18 cellular contexts compared by ENCODE assay signal in genomic region chr5:152542741-152543140, GRCh38.
DNase-seq lines count a peak whose midpoint lies in the region; ATAC-seq and TF ChIP-seq lines count a peak whose summit lies in the region.
"Had no signal": no experiment of that assay in that cellular context is flagged by ENCODE, and none has a peak within 500 bp of the region (broad histone marks: within the 10 kb centered on the region; RNA-seq: fewer than 3 reads in every experiment).

No MANE protein-coding gene starts in this region.

- H4K8ac ChIP-seq in mesenchymal stem cell (ENCODE audit: low read length): no peak overlapping the region

- no peak overlapping the region for H3K4me3 ChIP-seq in endodermal cell (ENCODE audit: low read length)
- no peak overlapping the region for H3K4me3 ChIP-seq in mesenchymal stem cell (ENCODE audit: insufficient read depth in 1 of 2, low read depth in 1 of 2, low read length in 2 of 2)
- no peak overlapping the region for H3K4me3 ChIP-seq in smooth muscle cell
- H3K4me3 ChIP-seq: BLaER1, lower lobe of right lung had no signal

- no peak overlapping the region for H3K4me3 Mint-ChIP-seq in endodermal cell
- H3K4me3 Mint-ChIP-seq in osteocyte (ENCODE audit: unreplicated experiment): no peak overlapping the region
- H3K4me3 Mint-ChIP-seq: activated CD4-positive, alpha-beta T cell treated with anti-CD3 and anti-CD28 coated beads, Interleukin-2, amount 10 ng/mL, durations not matched to agents 24 days and 14 days; stimulated activated memory B cell treated with anti-CD40 and anti-IgM and Interleukin-4, amounts not matched to agents 10 μg/mL and 1 μg/mL and 100 μg/mL, for 72 hours had no signal

- no peak overlapping the region for H3K4me2 ChIP-seq in mesenchymal stem cell (ENCODE audit: low read length, poor library complexity, severe bottlenecking)
- no peak overlapping the region for H3K4me2 ChIP-seq in smooth muscle cell
- H3K4me2 ChIP-seq: BLaER1 had no signal

- 0 to 8% methylated on average over 1 to 3 of the region's 3 CpGs for WGBS in endodermal cell (ENCODE audit: insufficient coverage in 1 of 2, insufficient read length in 1 of 2), 2 experiments
- 0% methylated on average over 1 of the region's 3 CpGs for WGBS in mesenchymal stem cell
- 4% methylated on average over 3 of the region's 3 CpGs for WGBS in smooth muscle cell (ENCODE audit: low lambda C conversion rate)

- DNase-seq in GM03348 (ENCODE audit: low spot score) (peak; percentile 34), OCI-M1 (lab: John Stamatoyannopoulos, UW) (peak; percentile 27), endodermal cell (peak; percentile 88), mesenchymal stem cell (peak; percentile 22), osteocyte (ENCODE audit: extremely low spot score, unreplicated experiment) (no peak), smooth muscle cell (lab: John Stamatoyannopoulos, UW; ENCODE audit: unreplicated experiment) (no peak)
- no peak for DNase-seq in activated effector memory CD4-positive, alpha-beta T cell treated with Interleukin-2 at 50 U/mL for 16 hours
- DNase-seq: activated CD4-positive, alpha-beta T cell treated with anti-CD3 and anti-CD28 coated beads, Interleukin-2, amount 10 ng/mL, durations not matched to agents 24 days and 14 days; cerebellar nuclear complex; GF-D8; lower lobe of right lung; NCI-H1436 treated with DMSO at 0.1 percent for 48 hours; NCI-H774; stimulated activated CD4-positive, alpha-beta T cell treated with anti-CD3 and anti-CD28 coated beads, Interleukin-1b, Interleukin-23, amount 100 ng/mL, for 48 hours had no signal

- peaks cover 10% of the 10 kb centered on the region for H3K27me3 Mint-ChIP-seq in endodermal cell (ENCODE audit: insufficient read depth)
- peaks cover 12% of the 10 kb centered on the region for H3K27me3 Mint-ChIP-seq in osteocyte (ENCODE audit: unreplicated experiment)

- H3K27ac Mint-ChIP-seq in endodermal cell: no peak overlapping the region
- H3K27ac Mint-ChIP-seq in osteocyte (ENCODE audit: unreplicated experiment): no peak overlapping the region
- H3K27ac Mint-ChIP-seq: activated CD4-positive, alpha-beta T cell treated with anti-CD3 and anti-CD28 coated beads, Interleukin-2, amount 10 ng/mL, durations not matched to agents 24 days and 14 days; stimulated activated memory B cell treated with anti-CD40 and anti-IgM and Interleukin-4, amounts not matched to agents 10 μg/mL and 1 μg/mL and 100 μg/mL, for 72 hours had no signal

- H3K79me2 ChIP-seq in smooth muscle cell (ENCODE audit: low read depth): no peaks in the 10 kb centered on the region
- H3K79me2 ChIP-seq: parathyroid adenoma had no signal

- no peak overlapping the region for H3K27ac ChIP-seq in endodermal cell (ENCODE audit: low read depth, low read length)
- no peak overlapping the region for H3K27ac ChIP-seq in mesenchymal stem cell (ENCODE audit: low read length, poor library complexity, severe bottlenecking)
- H3K27ac ChIP-seq in smooth muscle cell (ENCODE audit: low read depth): no peak overlapping the region
- H3K27ac ChIP-seq: BLaER1, lower lobe of right lung, parathyroid adenoma had no signal

- no peaks in the 10 kb centered on the region for H3K4me1 ChIP-seq in endodermal cell (ENCODE audit: control insufficient read depth, insufficient read depth, low read length)
- H3K4me1 ChIP-seq in mesenchymal stem cell (ENCODE audit: control insufficient read depth, insufficient read depth, low read depth, low read length): no peaks in the 10 kb centered on the region
- H3K4me1 ChIP-seq in smooth muscle cell (ENCODE audit: low read depth): no peaks in the 10 kb centered on the region
- H3K4me1 ChIP-seq: BLaER1, lower lobe of right lung, parathyroid adenoma had no signal

- H3K9me3 ChIP-seq in endodermal cell (ENCODE audit: control insufficient read depth, low read length) (no peaks in the 10 kb centered on the region), mesenchymal stem cell (ENCODE audit: control insufficient read depth, low read length) (no peaks in the 10 kb centered on the region), smooth muscle cell (replicated peaks; ENCODE audit: low read depth) (no peaks in the 10 kb centered on the region)
- H3K9me3 ChIP-seq: BLaER1, lower lobe of right lung had no signal

- H3K23ac ChIP-seq in mesenchymal stem cell (ENCODE audit: low read length in 2 of 2): no peak overlapping the region

- H2BK12ac ChIP-seq in mesenchymal stem cell (ENCODE audit: low read length in 2 of 2): no peak overlapping the region

- no peak overlapping the region for H3K18ac ChIP-seq in mesenchymal stem cell (ENCODE audit: low read depth in 1 of 2, low read length in 2 of 2)

- peaks cover 16% of the 10 kb centered on the region for H3K27me3 ChIP-seq in endodermal cell (ENCODE audit: control insufficient read depth, insufficient read depth, low read length, poor library complexity, severe bottlenecking)
- no peaks in the 10 kb centered on the region for H3K27me3 ChIP-seq in mesenchymal stem cell (ENCODE audit: control insufficient read depth in 1 of 2, insufficient read depth in 1 of 2, low read length in 2 of 2)
- H3K27me3 ChIP-seq in smooth muscle cell (ENCODE audit: low read depth): peaks cover 5% of the 10 kb centered on the region
- H3K27me3 ChIP-seq: BLaER1 had no signal

- H3K9me3 Mint-ChIP-seq in endodermal cell: no peaks in the 10 kb centered on the region
- no peaks in the 10 kb centered on the region for H3K9me3 Mint-ChIP-seq in osteocyte (ENCODE audit: unreplicated experiment)
- H3K9me3 Mint-ChIP-seq: activated CD4-positive, alpha-beta T cell treated with anti-CD3 and anti-CD28 coated beads, Interleukin-2, amount 10 ng/mL, durations not matched to agents 24 days and 14 days; stimulated activated memory B cell treated with anti-CD40 and anti-IgM and Interleukin-4, amounts not matched to agents 10 μg/mL and 1 μg/mL and 100 μg/mL, for 72 hours had no signal

- no peak for TF ChIP-seq CTCF in endodermal cell (conservative IDR thresholded peaks at IDR 0.05)
- no peak for TF ChIP-seq CTCF in osteocyte (IDR thresholded peaks at IDR 0.05)
- TF ChIP-seq CTCF in smooth muscle cell (IDR thresholded peaks at IDR 0.05; ENCODE audit: borderline replicate concordance, insufficient read depth, poor library complexity, severe bottlenecking): no peak

- no peaks in the 10 kb centered on the region for H3K79me1 ChIP-seq in mesenchymal stem cell (replicated peaks; ENCODE audit: low read length, poor library complexity, severe bottlenecking)

- no peak overlapping the region for H2BK5ac ChIP-seq in mesenchymal stem cell (ENCODE audit: low read depth, low read length, poor library complexity, severe bottlenecking)

- H4K20me1 ChIP-seq in smooth muscle cell (ENCODE audit: low read depth): no peaks in the 10 kb centered on the region
- H4K20me1 ChIP-seq: BLaER1 had no signal

- no peak overlapping the region for H3K9ac ChIP-seq in endodermal cell (ENCODE audit: extremely low read depth, low read length, poor library complexity, severe bottlenecking)
- no peak overlapping the region for H3K9ac ChIP-seq in mesenchymal stem cell (ENCODE audit: low read length)
- H3K9ac ChIP-seq in smooth muscle cell (ENCODE audit: low read depth): no peak overlapping the region
- H3K9ac ChIP-seq: BLaER1, parathyroid adenoma had no signal

- H2AFZ ChIP-seq in mesenchymal stem cell (ENCODE audit: low read depth, low read length) (no peak overlapping the region), smooth muscle cell (ENCODE audit: low read depth) (no peak overlapping the region)
- H2AFZ ChIP-seq: parathyroid adenoma had no signal

- H3K36me3 ChIP-seq in endodermal cell (ENCODE audit: control insufficient read depth, insufficient read depth, low read length) (no peaks in the 10 kb centered on the region), mesenchymal stem cell (ENCODE audit: control insufficient read depth in 1 of 2, insufficient read depth in 2 of 2, low read depth in 1 of 2, low read length in 2 of 2) (no peaks in the 10 kb centered on the region), smooth muscle cell (ENCODE audit: low read depth) (no peaks in the 10 kb centered on the region)
- H3K36me3 ChIP-seq: BLaER1, lower lobe of right lung had no signal

- H3K14ac ChIP-seq in mesenchymal stem cell (ENCODE audit: low read length in 2 of 2): no peak overlapping the region

- no peak overlapping the region for H2AK5ac ChIP-seq in mesenchymal stem cell (ENCODE audit: low read length, severe bottlenecking)

- ATAC-seq in HG03139 (IDR thresholded peaks at IDR 0.05; ENCODE audit: unreplicated experiment): no peak
- ATAC-seq: lower lobe of right lung; stimulated activated memory B cell treated with anti-CD40 and anti-IgM and Interleukin-4, amounts not matched to agents 10 μg/mL and 1 μg/mL and 100 μg/mL, for 72 hours had no signal

- H3K36me3 Mint-ChIP-seq in endodermal cell (ENCODE audit: low read depth) (no peaks in the 10 kb centered on the region), osteocyte (ENCODE audit: unreplicated experiment) (no peaks in the 10 kb centered on the region)
- H3K36me3 Mint-ChIP-seq: stimulated activated memory B cell treated with anti-CD40 and anti-IgM and Interleukin-4, amounts not matched to agents 10 μg/mL and 1 μg/mL and 100 μg/mL, for 72 hours had no signal

- no peak overlapping the region for H4K91ac ChIP-seq in mesenchymal stem cell (ENCODE audit: low read length)

- H3F3A ChIP-seq in smooth muscle cell (ENCODE audit: low read depth): no peaks in the 10 kb centered on the region

- no peak overlapping the region for H2BK120ac ChIP-seq in mesenchymal stem cell (ENCODE audit: low read depth, low read length)

- no peak overlapping the region for H2BK15ac ChIP-seq in mesenchymal stem cell (ENCODE audit: low read depth, poor library complexity, severe bottlenecking)

- H3K4me1 Mint-ChIP-seq in endodermal cell: no peaks in the 10 kb centered on the region
- H3K4me1 Mint-ChIP-seq in osteocyte (ENCODE audit: unreplicated experiment): no peaks in the 10 kb centered on the region
- H3K4me1 Mint-ChIP-seq: activated CD4-positive, alpha-beta T cell treated with anti-CD3 and anti-CD28 coated beads, Interleukin-2, amount 10 ng/mL, durations not matched to agents 24 days and 14 days; stimulated activated memory B cell treated with anti-CD40 and anti-IgM and Interleukin-4, amounts not matched to agents 10 μg/mL and 1 μg/mL and 100 μg/mL, for 72 hours had no signal

- H3K4ac ChIP-seq in mesenchymal stem cell (ENCODE audit: low read depth in 1 of 2, low read length in 2 of 2): no peak overlapping the region

Comparison
In these comparisons a context has a peak if more than half of its experiments do, and no peak if none do; other contexts are left out.
1. DNase-seq: peak in GM03348 (single experiment), OCI-M1 (single experiment), endodermal cell (single experiment) and mesenchymal stem cell (single experiment); none in activated effector memory CD4-positive, alpha-beta T cell treated with Interleukin-2 at 50 U/mL for 16 hours (single experiment), osteocyte (single experiment) and smooth muscle cell (single experiment).